Comparison of ENCODE assay signal across 2 cellular contexts in the genomic region with DNA sequence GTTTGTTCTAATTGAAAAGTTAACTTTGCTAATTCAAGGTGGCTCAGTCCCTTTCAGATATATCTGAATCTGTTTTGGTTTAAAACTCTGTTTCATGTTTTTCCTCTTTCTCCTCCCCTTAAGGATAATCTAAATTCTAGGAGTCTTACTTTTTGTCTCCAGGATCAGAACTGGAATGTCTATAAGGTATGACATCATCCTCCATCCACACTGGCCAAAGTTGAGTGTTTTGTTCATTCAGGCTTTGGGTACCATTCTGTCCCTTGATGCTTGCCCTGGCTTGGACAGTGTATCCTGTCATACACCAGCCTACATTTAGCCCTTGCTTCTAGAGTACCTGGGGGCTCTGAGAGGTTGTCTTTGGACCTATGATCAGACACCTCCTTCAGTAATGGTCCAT.
TF ChIP-seq lines count a peak whose summit lies in the region.

No MANE protein-coding gene starts in this region.

TF ChIP-seq in HepG2, 621 proteins besides CTCF, POLR2A, EP300 and RAD21:
- TF ChIP-seq ZNF577 (CRISPR knock-in tag; IDR thresholded peaks at IDR 0.05; ENCODE audit: borderline replicate concordance, low read depth) (no peak), SIX1 (CRISPR knock-in tag; IDR thresholded peaks at IDR 0.05; ENCODE audit: borderline replicate concordance) (no peak), ATF7 (IDR thresholded peaks at IDR 0.05) (peak; percentile 81), ATF7 (CRISPR knock-in tag; IDR thresholded peaks at IDR 0.05) (no peak)

TF ChIP-seq in IMR-90, 13 proteins besides CTCF, POLR2A, EP300 and RAD21:
- no peak for TF ChIP-seq NFE2L2 (IDR thresholded peaks at IDR 0.05; ENCODE audit: low read depth, low read length)
- no peak for TF ChIP-seq RFX5 (IDR thresholded peaks at IDR 0.05; ENCODE audit: low read depth, low read length)
- no peak for TF ChIP-seq RCOR1 (IDR thresholded peaks at IDR 0.05; ENCODE audit: insufficient replicate concordance, low read length)
- TF ChIP-seq SMC3 (IDR thresholded peaks at IDR 0.05; ENCODE audit: low read depth, low read length), result no peak
- TF ChIP-seq MAFK (IDR thresholded peaks at IDR 0.05; ENCODE audit: low read depth, low read length), result no peak
- TF ChIP-seq USF2 (IDR thresholded peaks at IDR 0.05; ENCODE audit: low read depth, low read length), result no peak
- TF ChIP-seq CHD1 (IDR thresholded peaks at IDR 0.05; ENCODE audit: low read depth, low read length), result no peak
